Comparison of ENCODE assay signal across 20 cellular contexts in the genomic region with DNA sequence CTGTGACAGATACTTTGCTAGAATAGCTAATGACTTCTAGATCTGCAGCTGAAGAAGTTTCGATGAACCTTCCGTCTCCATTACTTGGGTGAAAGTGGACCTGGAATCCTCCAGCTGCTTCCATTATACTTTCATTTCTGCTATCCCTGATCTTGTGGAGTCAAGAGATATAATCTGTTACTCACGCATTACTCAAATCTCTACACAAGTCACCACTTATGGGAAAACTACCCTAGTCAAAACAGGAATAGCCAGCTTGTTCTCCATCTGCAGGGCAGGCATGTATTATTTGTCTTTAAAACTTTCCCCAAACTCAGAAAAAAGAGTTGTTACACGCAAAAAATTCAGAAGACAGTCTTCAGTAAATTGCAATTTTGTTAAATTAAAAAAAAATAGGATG. TPM values are rescaled to one million over a fixed set of nuclear protein-coding genes. Genes with fewer than 3 reads are reported as not detected.
DNase-seq lines count a peak whose midpoint lies in the region; ATAC-seq, FAIRE-seq and TF ChIP-seq lines count a peak whose summit lies in the region.
"Had no signal": no experiment of that assay in that cellular context is flagged by ENCODE, and none has a peak within 500 bp of the region (broad histone marks: within the 10 kb centered on the region; RNA-seq: fewer than 3 reads in every experiment).

No MANE protein-coding gene starts in this region.

- no peak for FAIRE-seq in bronchial epithelial cell (lab: Jason Lieb, UNC)
- FAIRE-seq in H54 (lab: Jason Lieb, UNC), result no peak
- FAIRE-seq: GM12892, H1 had no signal

- no peak for TF ChIP-seq POLR2A in H54 (IDR thresholded peaks at IDR 0.05; ENCODE audit: low read depth, low read length)

- CTCF ChIA-PET in SK-N-SH (lab: Yijun Ruan, JAX), result interaction anchor here (1.7 kb wide), 1 partner anchor 131 kb away, joined by 10 read pairs; no protein-coding TSS in a partner anchor
- CTCF ChIA-PET in Panc1 (lab: Charles Lee), result no interaction called here

- WGBS in SK-N-SH (ENCODE audit: low lambda C conversion rate), result 74% methylated on average over 4 of the region's 4 CpGs
- WGBS in smooth muscle cell (ENCODE audit: low lambda C conversion rate), result 79% methylated on average over 4 of the region's 4 CpGs

- no peak for DNase-seq in SK-N-SH
- DNase-seq in Panc1 (ENCODE audit: low read depth, low spot score), result no peak
- peak; percentile 51 for DNase-seq in bronchial epithelial cell (ENCODE audit: low read depth)
- DNase-seq in smooth muscle cell (lab: John Stamatoyannopoulos, UW; ENCODE audit: unreplicated experiment), result no peak
- no peak for DNase-seq in GM19238 (ENCODE audit: insufficient read length, low spot score)
- DNase-seq in H54 (ENCODE audit: insufficient read length, low spot score), result no peak
- DNase-seq in immature natural killer cell, result no peak
- DNase-seq: DMS153, KG1, MM.1S, NCI-H1930, NCI-H2171 treated with DMSO at 0.1 percent for 48 hours, NCI-H82, SJCRH30 had no signal

- peaks cover 2 to 18% (median 12%) of the 10 kb centered on the region in 3 donors for H3K27me3 Mint-ChIP-seq in immature natural killer cell (ENCODE audit: low read depth in 3 of 3)

- H3K27ac Mint-ChIP-seq in immature natural killer cell, result peak overlapping the region in 1 of 6 donors; percentile 10

- no peak for TF ChIP-seq RAD21 in SK-N-SH (IDR thresholded peaks at IDR 0.05; ENCODE audit: low read length)

- H3K4me1 ChIP-seq in SK-N-SH (ENCODE audit: control insufficient read depth in 1 of 2, insufficient read depth in 2 of 2, low read depth in 1 of 2, low read length in 1 of 2), result peaks cover 9 to 14% of the 10 kb centered on the region in 2 experiments; a peak in 3 of 4 replicates
- H3K4me1 ChIP-seq in Panc1 (ENCODE audit: control insufficient read depth, insufficient read depth, low read length), result peaks cover 25% of the 10 kb centered on the region
- peaks cover 15% of the 10 kb centered on the region for H3K4me1 ChIP-seq in smooth muscle cell (ENCODE audit: low read depth)

- H3K36me3 ChIP-seq in SK-N-SH (replicated peaks in 1 of 2; ENCODE audit: control insufficient read depth in 1 of 2, insufficient read depth in 2 of 2, low read length in 1 of 2), result peaks cover 0 to 4% of the 10 kb centered on the region in 2 experiments
- peaks cover 3% of the 10 kb centered on the region for H3K36me3 ChIP-seq in Panc1 (ENCODE audit: control insufficient read depth, insufficient read depth, low read length)
- H3K36me3 ChIP-seq in bronchial epithelial cell (ENCODE audit: control insufficient read depth, insufficient read depth, low read length), result no peaks in the 10 kb centered on the region
- no peaks in the 10 kb centered on the region for H3K36me3 ChIP-seq in smooth muscle cell (ENCODE audit: low read depth)

- H3K9me3 ChIP-seq in SK-N-SH, result no peaks in the 10 kb centered on the region
- H3K9me3 ChIP-seq in Panc1 (ENCODE audit: control insufficient read depth, insufficient read depth, low read depth, low read length), result no peaks in the 10 kb centered on the region
- H3K9me3 ChIP-seq in smooth muscle cell (replicated peaks; ENCODE audit: low read depth), result no peaks in the 10 kb centered on the region
- H3K9me3 ChIP-seq: BLaER1, SJCRH30 had no signal

- POLR2A ChIA-PET in SK-N-SH (lab: Yijun Ruan, JAX) (no interaction called here), Panc1 (lab: Charles Lee) (interaction anchor here (0.7 kb wide), 1 partner anchor 19 kb away, joined by 3 read pairs; no protein-coding TSS in a partner anchor)

- no peak for TF ChIP-seq EP300 in SK-N-SH (IDR thresholded peaks at IDR 0.05; ENCODE audit: borderline replicate concordance in 1 of 2, low read depth in 1 of 2, low read length in 1 of 2)

- ATAC-seq in SK-N-SH treated with all-trans-retinoic acid at 6 μM for 48 hours, result no peak
- no peak for ATAC-seq in Panc1

- peaks cover 15 to 23% of the 10 kb centered on the region in 2 donors for H3K4me1 Mint-ChIP-seq in immature natural killer cell

- no peaks in the 10 kb centered on the region for H3K36me3 Mint-ChIP-seq in immature natural killer cell

- TF ChIP-seq CTCF in SK-N-SH (IDR thresholded peaks at IDR 0.05) (no peak), Panc1 (IDR thresholded peaks at IDR 0.05) (no peak), bronchial epithelial cell (IDR thresholded peaks at IDR 0.05; ENCODE audit: insufficient read depth, low read length, severe bottlenecking) (no peak), smooth muscle cell (IDR thresholded peaks at IDR 0.05; ENCODE audit: borderline replicate concordance, insufficient read depth, poor library complexity, severe bottlenecking) (no peak)

- H3F3A ChIP-seq in SK-N-SH (replicated peaks; ENCODE audit: insufficient read depth) (peaks cover 9% of the 10 kb centered on the region), smooth muscle cell (ENCODE audit: low read depth) (peaks cover 9% of the 10 kb centered on the region)

- peak overlapping the region in 1 of 2 experiments; percentile 53; a peak in 2 of 4 replicates for H3K27ac ChIP-seq in SK-N-SH (ENCODE audit: low read depth in 2 of 2, low read length in 1 of 2)
- peak overlapping the region; percentile 95 for H3K27ac ChIP-seq in Panc1 (ENCODE audit: low read length)
- no peak overlapping the region for H3K27ac ChIP-seq in smooth muscle cell (ENCODE audit: low read depth)
- H3K27ac ChIP-seq: 22Rv1, BLaER1, RWPE1, SJCRH30 had no signal

- H3K27me3 ChIP-seq in SK-N-SH (ENCODE audit: insufficient read depth), result no peaks in the 10 kb centered on the region
- no peaks in the 10 kb centered on the region for H3K27me3 ChIP-seq in Panc1 (ENCODE audit: control insufficient read depth, insufficient read depth, low read length)
- no peaks in the 10 kb centered on the region for H3K27me3 ChIP-seq in bronchial epithelial cell (ENCODE audit: control insufficient read depth, insufficient read depth, low read length)
- H3K27me3 ChIP-seq in smooth muscle cell (ENCODE audit: low read depth), result no peaks in the 10 kb centered on the region
- H3K27me3 ChIP-seq: BLaER1, SJCRH30 had no signal

- H4K20me1 ChIP-seq in SK-N-SH (ENCODE audit: insufficient read depth), result peaks cover 16% of the 10 kb centered on the region
- H4K20me1 ChIP-seq in smooth muscle cell (ENCODE audit: low read depth), result peaks cover 15% of the 10 kb centered on the region

- H3K9ac ChIP-seq in SK-N-SH (no peak overlapping the region), smooth muscle cell (ENCODE audit: low read depth) (no peak overlapping the region)
- H3K9ac ChIP-seq: BLaER1 had no signal

- no peaks in the 10 kb centered on the region for H3K9me3 Mint-ChIP-seq in immature natural killer cell

- H3K79me2 ChIP-seq in SK-N-SH (ENCODE audit: insufficient read depth), result peaks cover 37% of the 10 kb centered on the region
- H3K79me2 ChIP-seq in smooth muscle cell (ENCODE audit: low read depth), result peaks cover 23% of the 10 kb centered on the region

- H3K4me2 ChIP-seq in SK-N-SH (peak overlapping the region; percentile 44), smooth muscle cell (peak overlapping the region; percentile 34)
- H3K4me2 ChIP-seq: BLaER1 had no signal

- no peak overlapping the region for H3K4me3 ChIP-seq in SK-N-SH (ENCODE audit: low read depth in 2 of 2, low read length in 1 of 2)
- H3K4me3 ChIP-seq in Panc1 (ENCODE audit: low read depth in 2 of 2, low read length in 2 of 2), result no peak overlapping the region
- no peak overlapping the region for H3K4me3 ChIP-seq in bronchial epithelial cell (ENCODE audit: low read depth, low read length)
- H3K4me3 ChIP-seq in smooth muscle cell, result no peak overlapping the region
- H3K4me3 ChIP-seq: BLaER1, SJCRH30 had no signal

- H3K9me2 ChIP-seq in SK-N-SH, result no peaks in the 10 kb centered on the region

- BruUV-seq in Panc1 (replicated peaks; lab: Mats Ljungman, UMichigan), result no TSS peak

- intact Hi-C loops in Panc1 (cut with micrococcal nuclease; ENCODE audit: unreplicated experiment), result loop anchor here (10.0 kb wide), 1 partner anchor 362 kb away; no protein-coding TSS in a partner anchor

- H2AFZ ChIP-seq in SK-N-SH (ENCODE audit: low read depth) (peak overlapping the region; percentile 29), smooth muscle cell (ENCODE audit: low read depth) (no peak overlapping the region)

- in situ Hi-C loops in Panc1 (cut with HindIII; ENCODE audit: low pct_unique_long_range_greater_than_20kb, low sequenced_read_pairs), result no loop called here

- no peak overlapping the region for H3K4me3 Mint-ChIP-seq in immature natural killer cell

TF ChIP-seq in SK-N-SH, 30 proteins besides CTCF, POLR2A, EP300 and RAD21 (continues in another document):
- TF ChIP-seq, protein P1, sequence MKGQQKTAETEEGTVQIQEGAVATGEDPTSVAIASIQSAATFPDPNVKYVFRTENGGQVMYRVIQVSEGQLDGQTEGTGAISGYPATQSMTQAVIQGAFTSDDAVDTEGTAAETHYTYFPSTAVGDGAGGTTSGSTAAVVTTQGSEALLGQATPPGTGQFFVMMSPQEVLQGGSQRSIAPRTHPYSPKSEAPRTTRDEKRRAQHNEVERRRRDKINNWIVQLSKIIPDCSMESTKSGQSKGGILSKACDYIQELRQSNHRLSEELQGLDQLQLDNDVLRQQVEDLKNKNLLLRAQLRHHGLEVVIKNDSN (IDR thresholded peaks at IDR 0.05; ENCODE audit: borderline replicate concordance, low read depth), result no peak
- TF ChIP-seq TCF12 (IDR thresholded peaks at IDR 0.05) (peak; percentile 51; the same call in 1 of the 2 replicates), NRF1 (IDR thresholded peaks at IDR 0.05; ENCODE audit: low read depth, low read length) (no peak), YY1 (IDR thresholded peaks at IDR 0.05; ENCODE audit: low read depth) (no peak)

TF ChIP-seq in SK-N-SH treated with all-trans-retinoic acid at 6 μM for 48 hours, 23 proteins besides CTCF, POLR2A, EP300 and RAD21 (continues in another document):
- TF ChIP-seq, protein P2, sequence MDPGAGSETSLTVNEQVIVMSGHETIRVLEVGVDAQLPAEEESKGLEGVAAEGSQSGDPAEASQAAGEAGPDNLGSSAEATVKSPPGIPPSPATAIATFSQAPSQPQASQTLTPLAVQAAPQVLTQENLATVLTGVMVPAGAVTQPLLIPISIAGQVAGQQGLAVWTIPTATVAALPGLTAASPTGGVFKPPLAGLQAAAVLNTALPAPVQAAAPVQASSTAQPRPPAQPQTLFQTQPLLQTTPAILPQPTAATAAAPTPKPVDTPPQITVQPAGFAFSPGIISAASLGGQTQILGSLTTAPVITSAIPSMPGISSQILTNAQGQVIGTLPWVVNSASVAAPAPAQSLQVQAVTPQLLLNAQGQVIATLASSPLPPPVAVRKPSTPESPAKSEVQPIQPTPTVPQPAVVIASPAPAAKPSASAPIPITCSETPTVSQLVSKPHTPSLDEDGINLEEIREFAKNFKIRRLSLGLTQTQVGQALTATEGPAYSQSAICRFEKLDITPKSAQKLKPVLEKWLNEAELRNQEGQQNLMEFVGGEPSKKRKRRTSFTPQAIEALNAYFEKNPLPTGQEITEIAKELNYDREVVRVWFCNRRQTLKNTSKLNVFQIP (CRISPR knock-in tag; IDR thresholded peaks at IDR 0.05; ENCODE audit: borderline replicate concordance, low read depth), result no peak

RNA-seq across cellular contexts. Expression of a gene that starts 2.8 kb away (rescaled TPM):
- polyA plus RNA-seq in SK-N-SH (2012; rRNA removed) (39.5 and 46.1 TPM in 2 replicates), smooth muscle cell (84.8 and 148 TPM in 2 replicates), immature natural killer cell (10 to 100 TPM in 2 of 3 donors, 1 to 10 TPM in 1; 4.8 to 30.5 (median 18.5) TPM)
- 62.4 and 89.8 TPM in 2 replicates for polyA plus RNA-seq in SK-N-SH (2012; cell fraction: cytosol; rRNA removed)
- polyA plus RNA-seq in SK-N-SH (2012; cell fraction: nucleus; rRNA removed), result 18.5 and 45.8 TPM in 2 replicates
- total RNA-seq in Panc1 (2021; ENCODE audit: unreplicated experiment) (310 TPM), bronchial epithelial cell (128 and 173 TPM in 2 replicates), smooth muscle cell (117 and 119 TPM in 2 replicates)
- polyA plus RNA-seq in Panc1 (2012; ENCODE audit: insufficient read length), result 139 TPM
